1 cellular context compared by ENCODE assay signal in genomic region chr2:10367472-10368439, GRCh38.
TF ChIP-seq lines count a peak whose summit lies in the region.

No MANE protein-coding gene starts in this region.

TF ChIP-seq in HepG2, 621 proteins besides CTCF, POLR2A, EP300 and RAD21 (continued from another document and continues in another):
- TF ChIP-seq SKIL (CRISPR knock-in tag; IDR thresholded peaks at IDR 0.05; ENCODE audit: borderline replicate concordance) (peak; percentile 61; the same call in 1 of the 2 replicates), SP1 (IDR thresholded peaks at IDR 0.05) (no peak; the same call in 1 of the 2 replicates), SP1 (CRISPR knock-in tag; IDR thresholded peaks at IDR 0.05) (no peak), ZNF207 (IDR thresholded peaks at IDR 0.05; ENCODE audit: borderline replicate concordance) (no peak), SKI (IDR thresholded peaks at IDR 0.05; ENCODE audit: partially characterized antibody) (no peak), LCORL (IDR thresholded peaks at IDR 0.05) (peak; percentile 37; the same call in 1 of the 2 replicates), LCORL (CRISPR knock-in tag; IDR thresholded peaks at IDR 0.05) (no peak), ELF1 (CRISPR knock-in tag; IDR thresholded peaks at IDR 0.05) (no peak), BATF2 (CRISPR knock-in tag; IDR thresholded peaks at IDR 0.05) (peak; percentile 81; the same call in 1 of the 2 replicates), ZHX1 (CRISPR knock-in tag; IDR thresholded peaks at IDR 0.05; ENCODE audit: low read depth) (peak; percentile 3; the same call in 1 of the 2 replicates), ZNF672 (CRISPR knock-in tag; IDR thresholded peaks at IDR 0.05) (peak; percentile 69; the same call in 1 of the 2 replicates), MTA1 (CRISPR knock-in tag; IDR thresholded peaks at IDR 0.05; ENCODE audit: borderline replicate concordance) (no peak), ZNF749 (CRISPR knock-in tag; IDR thresholded peaks at IDR 0.05; ENCODE audit: borderline replicate concordance) (peak; percentile 26; the same call in 1 of the 2 replicates), ZBTB7B (CRISPR knock-in tag; IDR thresholded peaks at IDR 0.05) (no peak), SRSF1 (optimal IDR thresholded peaks at IDR 0.05; ENCODE audit: low read depth, low read length) (no peak), ZSCAN31 (CRISPR knock-in tag; IDR thresholded peaks at IDR 0.05; ENCODE audit: low read depth) (no peak), ARNT2 (CRISPR knock-in tag; IDR thresholded peaks at IDR 0.05; ENCODE audit: low read depth) (no peak), TRIM24 (CRISPR knock-in tag; IDR thresholded peaks at IDR 0.05) (no peak), KAT8 (CRISPR knock-in tag; IDR thresholded peaks at IDR 0.05) (no peak), SP140L (CRISPR knock-in tag; IDR thresholded peaks at IDR 0.05; ENCODE audit: borderline replicate concordance) (no peak), SP2 (CRISPR knock-in tag; IDR thresholded peaks at IDR 0.05) (no peak), SP5 (CRISPR knock-in tag; IDR thresholded peaks at IDR 0.05; ENCODE audit: borderline replicate concordance, low read depth) (no peak), ZNF468 (CRISPR knock-in tag; IDR thresholded peaks at IDR 0.05) (peak; percentile 59; the same call in 1 of the 2 replicates), ZNF282 (IDR thresholded peaks at IDR 0.05; ENCODE audit: partially characterized antibody) (peak; percentile 87), ZNF589 (CRISPR knock-in tag; conservative IDR thresholded peaks at IDR 0.05) (peak; percentile 81; the same call in 1 of the 2 replicates), ZNF558 (CRISPR knock-in tag; IDR thresholded peaks at IDR 0.05; ENCODE audit: borderline replicate concordance) (no peak), SMARCC2 (IDR thresholded peaks at IDR 0.05) (no peak), ZNF225 (CRISPR knock-in tag; IDR thresholded peaks at IDR 0.05) (no peak; the same call in 1 of the 2 replicates)
- TF ChIP-seq, protein P1, sequence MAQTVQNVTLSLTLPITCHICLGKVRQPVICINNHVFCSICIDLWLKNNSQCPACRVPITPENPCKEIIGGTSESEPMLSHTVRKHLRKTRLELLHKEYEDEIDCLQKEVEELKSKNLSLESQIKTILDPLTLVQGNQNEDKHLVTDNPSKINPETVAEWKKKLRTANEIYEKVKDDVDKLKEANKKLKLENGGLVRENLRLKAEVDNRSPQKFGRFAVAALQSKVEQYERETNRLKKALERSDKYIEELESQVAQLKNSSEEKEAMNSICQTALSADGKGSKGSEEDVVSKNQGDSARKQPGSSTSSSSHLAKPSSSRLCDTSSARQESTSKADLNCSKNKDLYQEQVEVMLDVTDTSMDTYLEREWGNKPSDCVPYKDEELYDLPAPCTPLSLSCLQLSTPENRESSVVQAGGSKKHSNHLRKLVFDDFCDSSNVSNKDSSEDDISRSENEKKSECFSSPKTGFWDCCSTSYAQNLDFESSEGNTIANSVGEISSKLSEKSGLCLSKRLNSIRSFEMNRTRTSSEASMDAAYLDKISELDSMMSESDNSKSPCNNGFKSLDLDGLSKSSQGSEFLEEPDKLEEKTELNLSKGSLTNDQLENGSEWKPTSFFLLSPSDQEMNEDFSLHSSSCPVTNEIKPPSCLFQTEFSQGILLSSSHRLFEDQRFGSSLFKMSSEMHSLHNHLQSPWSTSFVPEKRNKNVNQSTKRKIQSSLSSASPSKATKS (CRISPR knock-in tag; IDR thresholded peaks at IDR 0.05): no peak
- TF ChIP-seq, protein P2, sequence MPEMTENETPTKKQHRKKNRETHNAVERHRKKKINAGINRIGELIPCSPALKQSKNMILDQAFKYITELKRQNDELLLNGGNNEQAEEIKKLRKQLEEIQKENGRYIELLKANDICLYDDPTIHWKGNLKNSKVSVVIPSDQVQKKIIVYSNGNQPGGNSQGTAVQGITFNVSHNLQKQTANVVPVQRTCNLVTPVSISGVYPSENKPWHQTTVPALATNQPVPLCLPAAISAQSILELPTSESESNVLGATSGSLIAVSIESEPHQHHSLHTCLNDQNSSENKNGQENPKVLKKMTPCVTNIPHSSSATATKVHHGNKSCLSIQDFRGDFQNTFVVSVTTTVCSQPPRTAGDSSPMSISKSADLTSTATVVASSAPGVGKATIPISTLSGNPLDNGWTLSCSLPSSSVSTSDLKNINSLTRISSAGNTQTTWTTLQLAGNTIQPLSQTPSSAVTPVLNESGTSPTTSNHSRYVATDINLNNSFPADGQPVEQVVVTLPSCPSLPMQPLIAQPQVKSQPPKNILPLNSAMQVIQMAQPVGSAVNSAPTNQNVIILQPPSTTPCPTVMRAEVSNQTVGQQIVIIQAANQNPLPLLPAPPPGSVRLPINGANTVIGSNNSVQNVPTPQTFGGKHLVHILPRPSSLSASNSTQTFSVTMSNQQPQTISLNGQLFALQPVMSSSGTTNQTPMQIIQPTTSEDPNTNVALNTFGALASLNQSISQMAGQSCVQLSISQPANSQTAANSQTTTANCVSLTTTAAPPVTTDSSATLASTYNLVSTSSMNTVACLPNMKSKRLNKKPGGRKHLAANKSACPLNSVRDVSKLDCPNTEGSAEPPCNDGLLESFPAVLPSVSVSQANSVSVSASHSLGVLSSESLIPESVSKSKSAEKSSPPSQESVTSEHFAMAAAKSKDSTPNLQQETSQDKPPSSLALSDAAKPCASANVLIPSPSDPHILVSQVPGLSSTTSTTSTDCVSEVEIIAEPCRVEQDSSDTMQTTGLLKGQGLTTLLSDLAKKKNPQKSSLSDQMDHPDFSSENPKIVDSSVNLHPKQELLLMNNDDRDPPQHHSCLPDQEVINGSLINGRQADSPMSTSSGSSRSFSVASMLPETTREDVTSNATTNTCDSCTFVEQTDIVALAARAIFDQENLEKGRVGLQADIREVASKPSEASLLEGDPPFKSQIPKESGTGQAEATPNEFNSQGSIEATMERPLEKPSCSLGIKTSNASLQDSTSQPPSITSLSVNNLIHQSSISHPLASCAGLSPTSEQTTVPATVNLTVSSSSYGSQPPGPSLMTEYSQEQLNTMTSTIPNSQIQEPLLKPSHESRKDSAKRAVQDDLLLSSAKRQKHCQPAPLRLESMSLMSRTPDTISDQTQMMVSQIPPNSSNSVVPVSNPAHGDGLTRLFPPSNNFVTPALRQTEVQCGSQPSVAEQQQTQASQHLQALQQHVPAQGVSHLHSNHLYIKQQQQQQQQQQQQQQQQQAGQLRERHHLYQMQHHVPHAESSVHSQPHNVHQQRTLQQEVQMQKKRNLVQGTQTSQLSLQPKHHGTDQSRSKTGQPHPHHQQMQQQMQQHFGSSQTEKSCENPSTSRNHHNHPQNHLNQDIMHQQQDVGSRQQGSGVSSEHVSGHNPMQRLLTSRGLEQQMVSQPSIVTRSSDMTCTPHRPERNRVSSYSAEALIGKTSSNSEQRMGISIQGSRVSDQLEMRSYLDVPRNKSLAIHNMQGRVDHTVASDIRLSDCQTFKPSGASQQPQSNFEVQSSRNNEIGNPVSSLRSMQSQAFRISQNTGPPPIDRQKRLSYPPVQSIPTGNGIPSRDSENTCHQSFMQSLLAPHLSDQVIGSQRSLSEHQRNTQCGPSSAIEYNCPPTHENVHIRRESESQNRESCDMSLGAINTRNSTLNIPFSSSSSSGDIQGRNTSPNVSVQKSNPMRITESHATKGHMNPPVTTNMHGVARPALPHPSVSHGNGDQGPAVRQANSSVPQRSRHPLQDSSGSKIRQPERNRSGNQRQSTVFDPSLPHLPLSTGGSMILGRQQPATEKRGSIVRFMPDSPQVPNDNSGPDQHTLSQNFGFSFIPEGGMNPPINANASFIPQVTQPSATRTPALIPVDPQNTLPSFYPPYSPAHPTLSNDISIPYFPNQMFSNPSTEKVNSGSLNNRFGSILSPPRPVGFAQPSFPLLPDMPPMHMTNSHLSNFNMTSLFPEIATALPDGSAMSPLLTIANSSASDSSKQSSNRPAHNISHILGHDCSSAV (CRISPR knock-in tag; IDR thresholded peaks at IDR 0.05; ENCODE audit: borderline replicate concordance): no peak
- TF ChIP-seq, protein P3, sequence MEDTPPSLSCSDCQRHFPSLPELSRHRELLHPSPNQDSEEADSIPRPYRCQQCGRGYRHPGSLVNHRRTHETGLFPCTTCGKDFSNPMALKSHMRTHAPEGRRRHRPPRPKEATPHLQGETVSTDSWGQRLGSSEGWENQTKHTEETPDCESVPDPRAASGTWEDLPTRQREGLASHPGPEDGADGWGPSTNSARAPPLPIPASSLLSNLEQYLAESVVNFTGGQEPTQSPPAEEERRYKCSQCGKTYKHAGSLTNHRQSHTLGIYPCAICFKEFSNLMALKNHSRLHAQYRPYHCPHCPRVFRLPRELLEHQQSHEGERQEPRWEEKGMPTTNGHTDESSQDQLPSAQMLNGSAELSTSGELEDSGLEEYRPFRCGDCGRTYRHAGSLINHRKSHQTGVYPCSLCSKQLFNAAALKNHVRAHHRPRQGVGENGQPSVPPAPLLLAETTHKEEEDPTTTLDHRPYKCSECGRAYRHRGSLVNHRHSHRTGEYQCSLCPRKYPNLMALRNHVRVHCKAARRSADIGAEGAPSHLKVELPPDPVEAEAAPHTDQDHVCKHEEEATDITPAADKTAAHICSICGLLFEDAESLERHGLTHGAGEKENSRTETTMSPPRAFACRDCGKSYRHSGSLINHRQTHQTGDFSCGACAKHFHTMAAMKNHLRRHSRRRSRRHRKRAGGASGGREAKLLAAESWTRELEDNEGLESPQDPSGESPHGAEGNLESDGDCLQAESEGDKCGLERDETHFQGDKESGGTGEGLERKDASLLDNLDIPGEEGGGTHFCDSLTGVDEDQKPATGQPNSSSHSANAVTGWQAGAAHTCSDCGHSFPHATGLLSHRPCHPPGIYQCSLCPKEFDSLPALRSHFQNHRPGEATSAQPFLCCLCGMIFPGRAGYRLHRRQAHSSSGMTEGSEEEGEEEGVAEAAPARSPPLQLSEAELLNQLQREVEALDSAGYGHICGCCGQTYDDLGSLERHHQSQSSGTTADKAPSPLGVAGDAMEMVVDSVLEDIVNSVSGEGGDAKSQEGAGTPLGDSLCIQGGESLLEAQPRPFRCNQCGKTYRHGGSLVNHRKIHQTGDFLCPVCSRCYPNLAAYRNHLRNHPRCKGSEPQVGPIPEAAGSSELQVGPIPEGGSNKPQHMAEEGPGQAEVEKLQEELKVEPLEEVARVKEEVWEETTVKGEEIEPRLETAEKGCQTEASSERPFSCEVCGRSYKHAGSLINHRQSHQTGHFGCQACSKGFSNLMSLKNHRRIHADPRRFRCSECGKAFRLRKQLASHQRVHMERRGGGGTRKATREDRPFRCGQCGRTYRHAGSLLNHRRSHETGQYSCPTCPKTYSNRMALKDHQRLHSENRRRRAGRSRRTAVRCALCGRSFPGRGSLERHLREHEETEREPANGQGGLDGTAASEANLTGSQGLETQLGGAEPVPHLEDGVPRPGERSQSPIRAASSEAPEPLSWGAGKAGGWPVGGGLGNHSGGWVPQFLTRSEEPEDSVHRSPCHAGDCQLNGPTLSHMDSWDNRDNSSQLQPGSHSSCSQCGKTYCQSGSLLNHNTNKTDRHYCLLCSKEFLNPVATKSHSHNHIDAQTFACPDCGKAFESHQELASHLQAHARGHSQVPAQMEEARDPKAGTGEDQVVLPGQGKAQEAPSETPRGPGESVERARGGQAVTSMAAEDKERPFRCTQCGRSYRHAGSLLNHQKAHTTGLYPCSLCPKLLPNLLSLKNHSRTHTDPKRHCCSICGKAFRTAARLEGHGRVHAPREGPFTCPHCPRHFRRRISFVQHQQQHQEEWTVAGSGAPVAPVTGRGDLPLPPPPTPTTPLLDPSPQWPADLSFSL (CRISPR knock-in tag; IDR thresholded peaks at IDR 0.05): peak; percentile 93; the same call in 1 of the 2 replicates
- TF ChIP-seq, protein P4, sequence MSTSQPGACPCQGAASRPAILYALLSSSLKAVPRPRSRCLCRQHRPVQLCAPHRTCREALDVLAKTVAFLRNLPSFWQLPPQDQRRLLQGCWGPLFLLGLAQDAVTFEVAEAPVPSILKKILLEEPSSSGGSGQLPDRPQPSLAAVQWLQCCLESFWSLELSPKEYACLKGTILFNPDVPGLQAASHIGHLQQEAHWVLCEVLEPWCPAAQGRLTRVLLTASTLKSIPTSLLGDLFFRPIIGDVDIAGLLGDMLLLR (CRISPR knock-in tag; IDR thresholded peaks at IDR 0.05): no peak
- TF ChIP-seq, protein P5, sequence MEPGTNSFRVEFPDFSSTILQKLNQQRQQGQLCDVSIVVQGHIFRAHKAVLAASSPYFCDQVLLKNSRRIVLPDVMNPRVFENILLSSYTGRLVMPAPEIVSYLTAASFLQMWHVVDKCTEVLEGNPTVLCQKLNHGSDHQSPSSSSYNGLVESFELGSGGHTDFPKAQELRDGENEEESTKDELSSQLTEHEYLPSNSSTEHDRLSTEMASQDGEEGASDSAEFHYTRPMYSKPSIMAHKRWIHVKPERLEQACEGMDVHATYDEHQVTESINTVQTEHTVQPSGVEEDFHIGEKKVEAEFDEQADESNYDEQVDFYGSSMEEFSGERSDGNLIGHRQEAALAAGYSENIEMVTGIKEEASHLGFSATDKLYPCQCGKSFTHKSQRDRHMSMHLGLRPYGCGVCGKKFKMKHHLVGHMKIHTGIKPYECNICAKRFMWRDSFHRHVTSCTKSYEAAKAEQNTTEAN (CRISPR knock-in tag; conservative IDR thresholded peaks at IDR 0.05): peak; percentile 44; the same call in 1 of the 2 replicates
